ENCODE assay signal across 9 cellular contexts in genomic region chr2:114057638-114058037, GRCh38.
"Had no signal": no experiment of that assay in that cellular context is flagged by ENCODE, and none has a peak within 500 bp of the region (broad histone marks: within the 10 kb centered on the region; RNA-seq: fewer than 3 reads in every experiment).

No MANE protein-coding gene starts in this region.

- H3K4me3 ChIP-seq: GM23248, GM23338, HAP-1 had no signal

- H3K4me1 ChIP-seq: HAP-1 had no signal

- DNase-seq: GM23248, GOT3, H7, H9, HCEC 1CT, HFFc6 had no signal

- ATAC-seq: GM23338, HCT116 had no signal

- H3K36me3 ChIP-seq: HAP-1 had no signal

- H3K27ac ChIP-seq: GM23248 had no signal

- H3K9me3 ChIP-seq: HAP-1 had no signal
